In the genomic region with DNA sequence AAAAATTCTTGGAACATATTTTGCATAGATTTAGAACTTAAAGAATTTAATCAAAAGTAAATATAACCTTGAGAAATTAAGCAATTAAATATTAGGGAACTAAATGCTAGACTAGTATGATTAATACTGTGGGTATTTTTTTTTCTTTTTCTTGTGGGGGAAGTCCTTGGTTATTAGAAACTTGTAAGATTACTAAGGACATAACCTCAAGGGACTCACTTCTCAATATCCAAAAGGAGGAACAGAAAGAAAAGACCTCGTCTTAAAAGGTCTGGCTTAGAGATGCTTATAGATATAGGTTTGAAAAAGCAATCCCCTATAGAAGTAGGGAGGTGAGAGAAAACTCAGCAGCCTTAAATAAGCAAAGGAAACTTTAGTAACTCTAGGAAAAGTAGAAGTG, we compare ENCODE assay signal across 20 cellular contexts.
DNase-seq lines count a peak whose midpoint lies in the region; ATAC-seq lines count a peak whose summit lies in the region.
"Had no signal": no experiment of that assay in that cellular context is flagged by ENCODE, and none has a peak within 500 bp of the region (broad histone marks: within the 10 kb centered on the region; RNA-seq: fewer than 3 reads in every experiment).

No MANE protein-coding gene starts in this region.

- DNase-seq in AG08396 (ENCODE audit: low spot score), result no peak
- DNase-seq in T-helper 1 cell, result no peak
- DNase-seq in NCI-H69 (lab: John Stamatoyannopoulos, UW), result no peak
- DNase-seq in NCI-H2171 treated with DMSO at 0.1 percent for 48 hours (lab: John Stamatoyannopoulos, UW), result no peak
- DNase-seq: brain microvascular endothelial cell; CD4-positive, alpha-beta T cell; DMS79 treated with DMSO at 0.1 percent for 48 hours; HCEC 1CT; IMR-90; lower lobe of right lung; naive B cell; NK-92 treated with Interleukin-12 subunit alpha and Interleukin-12 subunit beta, amount 100 ng/mL, for 24 hours; psoas muscle; stimulated activated naive CD8-positive, alpha-beta T cell treated with anti-CD3 and anti-CD28 coated beads, Interleukin-15, Interleukin-2, amounts not matched to agents 100 U/mL and 50 U/mL, for 24 hours; uterus had no signal

- ATAC-seq in GM18502 (IDR thresholded peaks at IDR 0.05; ENCODE audit: poor library complexity, unreplicated experiment) (peak; percentile 82), GM21390 (IDR thresholded peaks at IDR 0.05; ENCODE audit: unreplicated experiment) (peak; percentile 73), HG02885 (IDR thresholded peaks at IDR 0.05; ENCODE audit: poor library complexity, unreplicated experiment) (peak; percentile 78), HG03571 (IDR thresholded peaks at IDR 0.05; ENCODE audit: unreplicated experiment) (peak; percentile 76)
- ATAC-seq: esophagus mucosa; lower lobe of right lung; psoas muscle; stimulated activated naive CD8-positive, alpha-beta T cell treated with anti-CD3 and anti-CD28 coated beads, Interleukin-15, Interleukin-2, amounts not matched to agents 100 U/mL and 50 U/mL, for 24 hours had no signal
